In genomic region chr4:78059524-78059889, GRCh38 we compare ENCODE assay signal across 8 cellular contexts. TPM values are rescaled to one million over a fixed set of nuclear protein-coding genes. Genes with fewer than 3 reads are reported as not detected.
A peak's percentile ranks its signal among the peaks of the same experiment; 100 is the strongest.
DNase-seq lines count a peak whose midpoint lies in the region; ATAC-seq and TF ChIP-seq lines count a peak whose summit lies in the region.

No MANE protein-coding gene starts in this region.

- no peaks in the 10 kb centered on the region for H3K9me3 ChIP-seq in CD4-positive, alpha-beta memory T cell (ENCODE audit: control insufficient read depth in 1 of 2, low read length in 2 of 2)
- H3K9me3 ChIP-seq in HEK293 (ENCODE audit: control insufficient read depth, insufficient read depth, low read depth, low read length) (no peaks in the 10 kb centered on the region), osteoblast (ENCODE audit: low read depth, low read length) (no peaks in the 10 kb centered on the region)

- peaks cover 12 to 35% (median 24%) of the 10 kb centered on the region in 4 donors for H3K4me1 Mint-ChIP-seq in CD4-positive, alpha-beta memory T cell
- peaks cover 23% of the 10 kb centered on the region for H3K4me1 Mint-ChIP-seq in activated naive CD8-positive, alpha-beta T cell (ENCODE audit: low read depth)
- H3K4me1 Mint-ChIP-seq in glutamatergic neuron (ENCODE audit: low read depth, unreplicated experiment): peaks cover 9% of the 10 kb centered on the region

- H3K27ac ChIP-seq in CD4-positive, alpha-beta memory T cell (ENCODE audit: low read depth, low read length): no peak overlapping the region
- peak overlapping the region; percentile 86; the same call in 1 of the 2 replicates for H3K27ac ChIP-seq in HEK293 (ENCODE audit: extremely low read depth, low read depth, low read length)
- H3K27ac ChIP-seq in osteoblast (ENCODE audit: low read depth, low read length): no peak overlapping the region

- H3K9me3 Mint-ChIP-seq in CD4-positive, alpha-beta memory T cell: peaks cover 0 to 3% (median 0%) of the 10 kb centered on the region in 8 donors
- no peaks in the 10 kb centered on the region for H3K9me3 Mint-ChIP-seq in activated naive CD8-positive, alpha-beta T cell (ENCODE audit: low read depth)
- peaks cover 13% of the 10 kb centered on the region for H3K9me3 Mint-ChIP-seq in glutamatergic neuron (ENCODE audit: unreplicated experiment)

- peaks cover 0 to 3% of the 10 kb centered on the region in 2 donors for H3K36me3 Mint-ChIP-seq in CD4-positive, alpha-beta memory T cell
- no peaks in the 10 kb centered on the region for H3K36me3 Mint-ChIP-seq in activated naive CD8-positive, alpha-beta T cell
- no peaks in the 10 kb centered on the region for H3K36me3 Mint-ChIP-seq in glutamatergic neuron (ENCODE audit: unreplicated experiment)

- no peaks in the 10 kb centered on the region for H3K79me2 ChIP-seq in osteoblast (ENCODE audit: insufficient read depth, low read length)

- CTCF ChIA-PET in CD4-positive, alpha-beta memory T cell (lab: Charles Lee; ENCODE audit: partially characterized antibody): interaction anchor here (0.6 to 1.7 kb wide), 6 partner anchors 8 to 804 kb away, joined by 3 to 6 read pairs (median 4); no protein-coding TSS in a partner anchor
- CTCF ChIA-PET in HEK293 (lab: Yijun Ruan, JAX): interaction anchor here (0.6 to 2.7 kb wide), 24 partner anchors 13 to 1956 kb away, joined by 3 to 10 read pairs (median 4); no protein-coding TSS in a partner anchor

- H2AFZ ChIP-seq in osteoblast (ENCODE audit: low read length): peak overlapping the region; percentile 80

- POLR2A ChIA-PET in CD4-positive, alpha-beta memory T cell (lab: Charles Lee; ENCODE audit: partially characterized antibody): no interaction called here
- POLR2A ChIA-PET in HEK293 (lab: Yijun Ruan, JAX): interaction anchor here (0.6 to 1.2 kb wide), 7 partner anchors 20 to 572 kb away, joined by 3 to 4 read pairs (median 3); partner anchors contain the start of gene MRPL1

- peaks cover 46% of the 10 kb centered on the region for H3K27me3 ChIP-seq in CD4-positive, alpha-beta memory T cell (ENCODE audit: insufficient read depth, low read length)
- peaks cover 39% of the 10 kb centered on the region for H3K27me3 ChIP-seq in osteoblast (ENCODE audit: insufficient read depth, low read length)

- H3K4me3 Mint-ChIP-seq in CD4-positive, alpha-beta memory T cell: peak overlapping the region; percentile 59 to 90 (median 74)
- peak overlapping the region; percentile 84 for H3K4me3 Mint-ChIP-seq in activated naive CD8-positive, alpha-beta T cell
- H3K4me3 Mint-ChIP-seq in glutamatergic neuron (ENCODE audit: unreplicated experiment): peak overlapping the region; percentile 81

- intact Hi-C loops in CD4-positive, alpha-beta memory T cell (cut with micrococcal nuclease): loop anchor here (1.0 kb wide), 1 partner anchor 805 kb away; no protein-coding TSS in a partner anchor

- H3K27me3 Mint-ChIP-seq in CD4-positive, alpha-beta memory T cell: peaks cover 49 to 67% of the 10 kb centered on the region in 2 donors
- peaks cover 32% of the 10 kb centered on the region for H3K27me3 Mint-ChIP-seq in activated naive CD8-positive, alpha-beta T cell
- peaks cover 16% of the 10 kb centered on the region for H3K27me3 Mint-ChIP-seq in glutamatergic neuron (ENCODE audit: unreplicated experiment)

- H4K20me1 ChIP-seq in osteoblast (ENCODE audit: insufficient read depth, low read length): no peaks in the 10 kb centered on the region

- peaks cover 33% of the 10 kb centered on the region for H3K4me1 ChIP-seq in CD4-positive, alpha-beta memory T cell (ENCODE audit: insufficient read depth, low read length)
- H3K4me1 ChIP-seq in HEK293 (ENCODE audit: control insufficient read depth, insufficient read depth, low read length) (peaks cover 7% of the 10 kb centered on the region), osteoblast (ENCODE audit: insufficient read depth, low read length) (peaks cover 19% of the 10 kb centered on the region)

- H3K27ac Mint-ChIP-seq in CD4-positive, alpha-beta memory T cell: peak overlapping the region in 2 of 7 donors; percentile 26 to 50
- no peak overlapping the region for H3K27ac Mint-ChIP-seq in activated naive CD8-positive, alpha-beta T cell
- peak overlapping the region; percentile 62 for H3K27ac Mint-ChIP-seq in glutamatergic neuron (ENCODE audit: unreplicated experiment)

- H3K36me3 ChIP-seq in CD4-positive, alpha-beta memory T cell (ENCODE audit: insufficient read depth, low read length): no peaks in the 10 kb centered on the region
- H3K36me3 ChIP-seq in HEK293 (ENCODE audit: control insufficient read depth in 2 of 2, insufficient read depth in 1 of 2, low read length in 2 of 2): no peaks in the 10 kb centered on the region
- no peaks in the 10 kb centered on the region for H3K36me3 ChIP-seq in osteoblast (ENCODE audit: insufficient read depth, low read length)

- TF ChIP-seq CTCF in HEK293 (tag by site-specific recombination; IDR thresholded peaks at IDR 0.05) (no peak), glutamatergic neuron (IDR thresholded peaks at IDR 0.05; ENCODE audit: partially characterized antibody, unreplicated experiment) (peak; percentile 59), osteoblast (IDR thresholded peaks at IDR 0.05; ENCODE audit: extremely low read depth, low read depth, low read length) (peak; percentile 64)

- peak overlapping the region; percentile 77 for H3K4me2 ChIP-seq in osteoblast (ENCODE audit: insufficient read depth, low read length)

- H3K4me3 ChIP-seq in CD4-positive, alpha-beta memory T cell (ENCODE audit: low read length in 2 of 2): no peak overlapping the region
- H3K4me3 ChIP-seq in HEK293 (ENCODE audit: low read depth, low read length): peak overlapping the region; percentile 71
- peak overlapping the region; percentile 71 for H3K4me3 ChIP-seq in osteoblast (ENCODE audit: insufficient read depth, low read length)

- no peak for ATAC-seq in GM18858 (IDR thresholded peaks at IDR 0.05; ENCODE audit: unreplicated experiment)

- DNase-seq in CD4-positive, alpha-beta memory T cell: no peak
- DNase-seq in NCI-H446 treated with DMSO at 0.1 percent for 48 hours (lab: John Stamatoyannopoulos, UW) (peak; percentile 79), glutamatergic neuron (peak; percentile 53), osteoblast (ENCODE audit: insufficient read length, low spot score, missing footprints) (peak; percentile 84)
- DNase-seq in stimulated activated naive CD4-positive, alpha-beta T cell (lab: John Stamatoyannopoulos, UW): no peak

TF ChIP-seq in HEK293, 187 proteins besides CTCF, POLR2A, EP300 and RAD21 (continues in another document):
- no peak for TF ChIP-seq ZNF473 (tag by site-specific recombination; IDR thresholded peaks at IDR 0.05)
- TF ChIP-seq OVOL3 (tag by site-specific recombination; IDR thresholded peaks at IDR 0.05): no peak
- TF ChIP-seq ZBTB44 (tag by site-specific recombination; IDR thresholded peaks at IDR 0.05): peak; percentile 50; the same call in 1 of the 2 replicates
- TF ChIP-seq ZNF366 (tag by site-specific recombination; conservative IDR thresholded peaks at IDR 0.05): peak; percentile 32
- no peak for TF ChIP-seq TRIM28 (IDR thresholded peaks at IDR 0.05; ENCODE audit: borderline replicate concordance, low read length)
- TF ChIP-seq IKZF3 (tag by site-specific recombination; IDR thresholded peaks at IDR 0.05): peak; percentile 75
- TF ChIP-seq GLIS2 (tag by site-specific recombination; IDR thresholded peaks at IDR 0.05): 0 out of 2 replicates have a peak, but pooled peaks have one; percentile 12
- TF ChIP-seq ZBTB49 (tag by site-specific recombination; IDR thresholded peaks at IDR 0.05; ENCODE audit: low read depth): no peak
- no peak for TF ChIP-seq ZNF112 (tag by site-specific recombination; IDR thresholded peaks at IDR 0.05)

RNA-seq across cellular contexts. Expression of gene FRAS1, which starts 2.4 kb away (rescaled TPM):
- not detected for total RNA-seq in CD4-positive, alpha-beta memory T cell
- polyA plus RNA-seq in CD4-positive, alpha-beta memory T cell: not detected
- total RNA-seq in glutamatergic neuron (ENCODE audit: unreplicated experiment): 18.7 TPM
- 5.1 and 7.4 TPM in 2 replicates for total RNA-seq in osteoblast

Comparison
In these comparisons a context has a peak if more than half of its experiments do, and no peak if none do; other contexts are left out.
1. DNase-seq: peak in NCI-H446 treated with DMSO at 0.1 percent for 48 hours (single experiment), glutamatergic neuron (single experiment) and osteoblast (single experiment); none in CD4-positive, alpha-beta memory T cell (0 of 5) and stimulated activated naive CD4-positive, alpha-beta T cell (0 of 6).
2. H3K4me3 ChIP-seq: peak in HEK293 (single experiment) and osteoblast (single experiment); none in CD4-positive, alpha-beta memory T cell (0 of 2).
3. Peak in every context shown above with its lines, with median percentiles within 50 percentile points of each other: H3K4me3 Mint-ChIP-seq.